8 cellular contexts compared by ENCODE assay signal in genomic region chr2:75311993-75312392, GRCh38.
DNase-seq lines count a peak whose midpoint lies in the region; ATAC-seq lines count a peak whose summit lies in the region.

No MANE protein-coding gene starts in this region.

- no peak overlapping the region for H3K27ac Mint-ChIP-seq in activated naive CD4-positive, alpha-beta T cell treated with anti-CD3 and anti-CD28 coated beads, Interleukin-2, amount 10 ng/mL, durations not matched to agents 7 days and 5 days

- no peaks in the 10 kb centered on the region for H3K9me3 Mint-ChIP-seq in activated naive CD4-positive, alpha-beta T cell treated with anti-CD3 and anti-CD28 coated beads, Interleukin-2, amount 10 ng/mL, durations not matched to agents 7 days and 5 days

- H3K4me3 Mint-ChIP-seq in activated naive CD4-positive, alpha-beta T cell treated with anti-CD3 and anti-CD28 coated beads, Interleukin-2, amount 10 ng/mL, durations not matched to agents 7 days and 5 days: no peak overlapping the region

- no peaks in the 10 kb centered on the region for H3K4me1 Mint-ChIP-seq in activated naive CD4-positive, alpha-beta T cell treated with anti-CD3 and anti-CD28 coated beads, Interleukin-2, amount 10 ng/mL, durations not matched to agents 7 days and 5 days

- peak; percentile 100 for ATAC-seq in HG02610 (IDR thresholded peaks at IDR 0.05; ENCODE audit: unreplicated experiment)

- no peaks in the 10 kb centered on the region for H3K36me3 Mint-ChIP-seq in activated naive CD4-positive, alpha-beta T cell treated with anti-CD3 and anti-CD28 coated beads, Interleukin-2, amount 10 ng/mL, durations not matched to agents 7 days and 5 days

- DNase-seq in NCI-H1092 treated with DMSO at 0.1 percent for 48 hours (lab: John Stamatoyannopoulos, UW) (peak; percentile 2), NCI-H1092 (lab: John Stamatoyannopoulos, UW) (no peak), MV-4-11 (lab: John Stamatoyannopoulos, UW) (peak; percentile 33), germinal center (ENCODE audit: low spot score) (peak; percentile 73), OCI-M2 (lab: John Stamatoyannopoulos, UW; ENCODE audit: unreplicated experiment) (no peak), NCI-H446 (lab: John Stamatoyannopoulos, UW) (no peak)
- no peak for DNase-seq in activated naive CD4-positive, alpha-beta T cell treated with anti-CD3 and anti-CD28 coated beads, Interleukin-2, amount 10 ng/mL, durations not matched to agents 7 days and 5 days

- no peaks in the 10 kb centered on the region for H3K27me3 Mint-ChIP-seq in activated naive CD4-positive, alpha-beta T cell treated with anti-CD3 and anti-CD28 coated beads, Interleukin-2, amount 10 ng/mL, durations not matched to agents 7 days and 5 days

- CTCF ChIA-PET in activated naive CD4-positive, alpha-beta T cell treated with anti-CD3 and anti-CD28 coated beads, Interleukin-2, amount 10 ng/mL, durations not matched to agents 7 days and 5 days (lab: Charles Lee): no interaction called here

Comparison
In these comparisons a context has a peak if more than half of its experiments do, and no peak if none do; other contexts are left out.
1. DNase-seq: peak in NCI-H1092 treated with DMSO at 0.1 percent for 48 hours (single experiment), MV-4-11 (single experiment) and germinal center (single experiment); none in NCI-H1092 (single experiment), activated naive CD4-positive, alpha-beta T cell treated with anti-CD3 and anti-CD28 coated beads, Interleukin-2, amount 10 ng/mL, durations not matched to agents 7 days and 5 days (single experiment), OCI-M2 (single experiment) and NCI-H446 (0 of 2).